In the genomic region with DNA sequence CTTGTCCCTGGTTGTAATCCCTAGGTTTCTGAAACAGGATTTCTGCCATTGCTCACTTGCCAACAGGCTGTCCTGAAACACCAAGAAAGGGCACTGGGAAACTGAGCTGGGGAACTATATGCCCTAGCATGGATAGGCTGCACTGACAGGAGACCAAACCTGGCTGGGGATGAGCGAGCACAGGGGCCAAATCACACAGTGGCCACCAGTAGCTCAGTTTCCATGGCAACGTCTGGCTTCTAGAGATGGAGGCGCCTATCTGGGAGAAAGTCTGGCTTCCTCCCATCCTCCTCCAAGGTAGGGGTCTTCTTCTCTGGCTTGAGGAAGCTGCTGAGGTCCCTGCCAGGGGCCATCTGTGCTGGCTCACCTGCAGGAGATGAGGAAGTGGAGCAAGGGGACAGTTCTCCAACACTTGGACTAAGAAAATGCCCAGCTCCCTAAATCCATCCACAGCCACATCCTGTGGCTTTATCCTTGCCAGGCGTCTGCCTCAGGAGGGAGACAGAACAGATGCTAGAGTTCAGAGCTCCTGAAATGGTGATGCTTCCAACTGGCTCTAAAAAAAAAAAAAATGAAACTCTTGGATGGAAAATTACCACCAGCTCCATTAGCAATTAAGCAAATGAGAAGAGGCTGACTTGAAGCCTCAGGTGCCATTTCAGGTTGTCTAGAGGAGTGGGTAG, we compare ENCODE assay signal across 26 cellular contexts. TPM values are rescaled to one million over a fixed set of nuclear protein-coding genes. Genes with fewer than 3 reads are reported as not detected.
DNase-seq lines count a peak whose midpoint lies in the region; TF ChIP-seq lines count a peak whose summit lies in the region.
"Had no signal": no experiment of that assay in that cellular context is flagged by ENCODE, and none has a peak within 500 bp of the region (broad histone marks: within the 10 kb centered on the region; RNA-seq: fewer than 3 reads in every experiment).

No MANE protein-coding gene starts in this region.

- no peak for TF ChIP-seq CTCF in brain (conservative IDR thresholded peaks at IDR 0.05)

- no peak overlapping the region for H3K4me3 Mint-ChIP-seq in brain
- H3K4me3 Mint-ChIP-seq: activated CD4-positive, alpha-beta T cell treated with anti-CD3 and anti-CD28 coated beads for 36 hours; activated naive CD8-positive, alpha-beta T cell treated with anti-CD3 and anti-CD28 coated beads for 36 hours; central memory CD8-positive, alpha-beta T cell; natural killer cell treated with Interleukin-12 subunit alpha and Interleukin-12 subunit beta and Interleukin-15 and Interleukin-18, amount 100 ng/mL, for 72 hours; stimulated activated memory B cell treated with anti-CD40 and anti-IgM and Interleukin-4, amounts not matched to agents 10 μg/mL and 1 μg/mL and 100 μg/mL, for 72 hours had no signal

- in situ Hi-C loops in G401 (cut with HindIII; ENCODE audit: low sequenced_read_pairs): no loop called here

- peaks cover 4% of the 10 kb centered on the region for H3K36me3 Mint-ChIP-seq in brain
- H3K36me3 Mint-ChIP-seq: activated naive CD8-positive, alpha-beta T cell treated with anti-CD3 and anti-CD28 coated beads for 36 hours; natural killer cell treated with Interleukin-12 subunit alpha and Interleukin-12 subunit beta and Interleukin-15 and Interleukin-18, amount 100 ng/mL, for 72 hours; stimulated activated memory B cell treated with anti-CD40 and anti-IgM and Interleukin-4, amounts not matched to agents 10 μg/mL and 1 μg/mL and 100 μg/mL, for 72 hours had no signal

- H3K27me3 Mint-ChIP-seq in brain: peaks cover 6% of the 10 kb centered on the region

- H3K4me1 Mint-ChIP-seq in brain: peaks cover 15% of the 10 kb centered on the region
- H3K4me1 Mint-ChIP-seq: activated CD4-positive, alpha-beta T cell treated with anti-CD3 and anti-CD28 coated beads for 36 hours; central memory CD8-positive, alpha-beta T cell; stimulated activated memory B cell treated with anti-CD40 and anti-IgM and Interleukin-4, amounts not matched to agents 10 μg/mL and 1 μg/mL and 100 μg/mL, for 72 hours had no signal

- peaks cover 0 to 4% (median 0%) of the 10 kb centered on the region in 5 experiments for H3K9me3 Mint-ChIP-seq in brain
- H3K9me3 Mint-ChIP-seq: activated naive CD8-positive, alpha-beta T cell treated with anti-CD3 and anti-CD28 coated beads for 36 hours; central memory CD8-positive, alpha-beta T cell; natural killer cell treated with Interleukin-12 subunit alpha and Interleukin-12 subunit beta and Interleukin-15 and Interleukin-18, amount 100 ng/mL, for 72 hours; stimulated activated memory B cell treated with anti-CD40 and anti-IgM and Interleukin-4, amounts not matched to agents 10 μg/mL and 1 μg/mL and 100 μg/mL, for 72 hours had no signal

- DNase-seq in G401 (ENCODE audit: low spot score): peak; percentile 97
- peak; percentile 32 for DNase-seq in M059J (ENCODE audit: low read depth)
- DNase-seq in iPS-NIHi11 (ENCODE audit: low spot score): peak; percentile 38
- DNase-seq in LoVo (ENCODE audit: low spot score): no peak
- DNase-seq in T-helper 1 cell: no peak
- DNase-seq in OCI-M2 (lab: John Stamatoyannopoulos, UW; ENCODE audit: unreplicated experiment): no peak
- DNase-seq in kidney tubule cell (ENCODE audit: low spot score): no peak
- DNase-seq: activated CD4-positive, alpha-beta T cell treated with anti-CD3 and anti-CD28 coated beads for 36 hours; activated effector memory CD4-positive, alpha-beta T cell treated with Interleukin-2 at 50 U/mL for 16 hours; activated naive CD8-positive, alpha-beta T cell treated with anti-CD3 and anti-CD28 coated beads for 36 hours; activated T-cell treated with anti-CD3 and anti-CD28 coated beads for 4 hours; Karpas-422; kidney; mucosa of descending colon; pancreas; PC-9; SHP77; stimulated activated CD4-positive, alpha-beta T cell treated with anti-CD3 and anti-CD28 coated beads, Interleukin-4, amount 100 ng/mL, for 4 hours had no signal

- H3K27ac Mint-ChIP-seq in brain: peak overlapping the region in 3 of 5 experiments; percentile 43 to 77 (median 51)
- H3K27ac Mint-ChIP-seq: activated CD4-positive, alpha-beta T cell treated with anti-CD3 and anti-CD28 coated beads for 36 hours; activated naive CD8-positive, alpha-beta T cell treated with anti-CD3 and anti-CD28 coated beads for 36 hours; natural killer cell treated with Interleukin-12 subunit alpha and Interleukin-12 subunit beta and Interleukin-15 and Interleukin-18, amount 100 ng/mL, for 72 hours; stimulated activated memory B cell treated with anti-CD40 and anti-IgM and Interleukin-4, amounts not matched to agents 10 μg/mL and 1 μg/mL and 100 μg/mL, for 72 hours had no signal

RNA-seq across cellular contexts. Expression of a gene that starts 48.3 kb away (rescaled TPM):
- not detected in 2 replicates for total RNA-seq in G401 (2014; rRNA removed; shearing (Covaris generic))
- total RNA-seq in M059J (2014; rRNA removed; shearing (Covaris generic)): 6.2 and 7.2 TPM in 2 replicates
- 82.2 TPM for polyA plus RNA-seq in brain (ENCODE audit: insufficient read depth, low read depth, low replicate concordance)
- total RNA-seq: activated CD4-positive, alpha-beta T cell treated with anti-CD3 and anti-CD28 coated beads for 36 hours; activated naive CD8-positive, alpha-beta T cell treated with anti-CD3 and anti-CD28 coated beads for 36 hours; ascending aorta; natural killer cell treated with Interleukin-12 subunit alpha and Interleukin-12 subunit beta and Interleukin-15 and Interleukin-18, amount 100 ng/mL, for 72 hours; PC-9; sciatic nerve had no signal
- polyA plus RNA-seq: AG04450, urinary bladder had no signal

Comparison
In these comparisons a context has a peak if more than half of its experiments do, and no peak if none do; other contexts are left out.
1. DNase-seq: peak in G401 (single experiment), M059J (single experiment) and iPS-NIHi11 (single experiment); none in LoVo (single experiment), T-helper 1 cell (0 of 5), OCI-M2 (single experiment) and kidney tubule cell (single experiment).